Comparison of ENCODE assay signal across 16 cellular contexts in the genomic region with DNA sequence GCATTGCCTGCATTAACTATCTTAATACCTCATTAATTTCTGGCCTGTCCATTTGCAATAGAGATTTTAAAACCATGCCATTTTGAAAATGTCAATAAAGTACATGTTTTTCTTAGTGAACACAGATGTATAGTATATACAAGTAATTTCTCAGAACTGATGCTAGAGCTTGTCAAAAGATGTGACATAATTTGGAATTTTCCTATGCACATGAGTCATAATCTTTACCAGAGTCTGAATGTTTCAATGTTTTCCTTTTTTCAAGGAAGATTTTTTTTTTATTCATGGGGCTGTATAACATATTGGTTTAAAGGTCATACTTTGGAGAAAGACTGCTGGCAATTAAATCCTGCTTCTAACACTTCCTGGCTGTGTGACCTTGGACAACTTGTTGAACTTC.
DNase-seq lines count a peak whose midpoint lies in the region; ATAC-seq and TF ChIP-seq lines count a peak whose summit lies in the region.
"Had no signal": no experiment of that assay in that cellular context is flagged by ENCODE, and none has a peak within 500 bp of the region (broad histone marks: within the 10 kb centered on the region; RNA-seq: fewer than 3 reads in every experiment).

No MANE protein-coding gene starts in this region.

- no peak for ATAC-seq in HG03439 (IDR thresholded peaks at IDR 0.05; ENCODE audit: unreplicated experiment)
- no peak for ATAC-seq in GM19023 (IDR thresholded peaks at IDR 0.05; ENCODE audit: unreplicated experiment)

- TF ChIP-seq CTCF in cardiac fibroblast (IDR thresholded peaks at IDR 0.05; ENCODE audit: low read depth, low read length): no peak
- no peak for TF ChIP-seq CTCF in foreskin fibroblast (IDR thresholded peaks at IDR 0.05; ENCODE audit: low read depth, low read length)
- TF ChIP-seq CTCF in retinal pigment epithelial cell (conservative IDR thresholded peaks at IDR 0.05; ENCODE audit: low read depth, low read length): no peak

- no peak overlapping the region for H3K4me3 ChIP-seq in cardiac fibroblast (replicated peaks in 1 of 2; ENCODE audit: low read depth in 2 of 2, low read length in 2 of 2)
- H3K4me3 ChIP-seq in foreskin fibroblast (ENCODE audit: low read depth in 1 of 2, low read length in 2 of 2): no peak overlapping the region
- no peak overlapping the region for H3K4me3 ChIP-seq in retinal pigment epithelial cell (ENCODE audit: low read length)
- H3K4me3 ChIP-seq: BLaER1 had no signal

- DNase-seq in LHCN-M2 (ENCODE audit: low read depth) (peak; percentile 21), cardiac fibroblast (ENCODE audit: low read depth in 2 of 2) (peak; percentile 7 to 48), foreskin fibroblast (peak; percentile 7 to 51), retinal pigment epithelial cell (ENCODE audit: low read depth) (peak; percentile 22), kidney tubule cell (ENCODE audit: low spot score) (no peak)
- DNase-seq: 8988T; AML-193; Caco-2; CD8-positive, alpha-beta memory T cell; DND-41; GDM1; GOT3; H9 had no signal
